In the genomic region with DNA sequence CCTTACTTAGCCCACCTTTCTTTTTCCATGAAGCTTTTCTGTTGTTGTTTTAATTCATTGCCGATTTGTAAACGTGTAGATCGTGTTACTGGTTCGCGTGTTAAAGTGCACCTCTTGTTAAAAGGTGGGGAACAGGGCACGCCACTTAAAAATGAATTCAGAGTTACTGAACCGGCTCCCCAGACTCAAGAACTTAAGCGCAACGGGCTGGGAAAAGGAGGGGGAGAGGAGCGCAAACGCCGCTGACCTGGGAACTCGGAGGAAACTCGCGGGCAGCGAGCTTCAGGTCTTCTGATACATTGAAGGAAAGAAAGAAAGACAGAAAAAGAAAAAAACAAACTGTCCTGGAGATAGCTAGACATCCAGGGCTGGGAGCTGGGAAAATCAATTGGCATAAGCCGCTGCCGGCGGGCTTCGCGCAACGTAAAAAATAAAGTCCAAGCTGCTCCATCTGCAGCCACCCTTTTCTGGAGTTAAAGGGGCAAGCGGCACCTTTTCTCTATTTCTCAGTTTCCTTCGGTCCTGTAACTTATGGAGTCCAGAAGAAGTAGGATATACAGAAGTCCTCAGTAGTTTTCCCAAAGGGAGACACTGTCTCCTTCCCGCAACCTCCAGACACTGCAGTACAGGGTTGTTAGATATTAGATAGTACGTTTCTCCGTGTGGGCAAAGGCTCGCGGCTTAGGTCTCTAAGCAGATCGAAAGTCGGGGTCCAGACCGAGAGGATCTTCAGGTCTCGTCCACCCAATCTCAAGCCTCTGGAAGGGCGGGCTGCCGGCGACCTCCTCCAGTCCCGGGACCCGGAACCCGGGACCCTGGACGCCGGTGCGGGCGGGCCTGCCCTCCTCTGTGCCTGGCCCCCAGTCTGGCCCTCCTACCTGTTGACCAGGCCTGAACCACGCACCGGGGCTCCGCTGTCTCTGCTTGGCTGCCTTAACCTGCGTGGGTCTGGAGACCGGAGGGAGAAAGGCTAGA, we compare ENCODE assay signal across 1 cellular context.
TF ChIP-seq lines count a peak whose summit lies in the region.

No MANE protein-coding gene starts in this region.

TF ChIP-seq in GM23338, 12 proteins besides CTCF, POLR2A, EP300 and RAD21 (continued from another document):
- no peak for TF ChIP-seq ETS1 (IDR thresholded peaks at IDR 0.05)
- TF ChIP-seq STAT1 (IDR thresholded peaks at IDR 0.05; ENCODE audit: unreplicated experiment) = no peak
- peak; percentile 99 for TF ChIP-seq EZH2 (IDR thresholded peaks at IDR 0.05; ENCODE audit: low read depth, unreplicated experiment)
- TF ChIP-seq POLR2AphosphoS5 (IDR thresholded peaks at IDR 0.05; ENCODE audit: low read depth) = no peak
- TF ChIP-seq CREB1 (CRISPR knock-in tag; IDR thresholded peaks at IDR 0.05; ENCODE audit: low read depth) = no peak
